Comparison of ENCODE assay signal across 29 cellular contexts in the genomic region with DNA sequence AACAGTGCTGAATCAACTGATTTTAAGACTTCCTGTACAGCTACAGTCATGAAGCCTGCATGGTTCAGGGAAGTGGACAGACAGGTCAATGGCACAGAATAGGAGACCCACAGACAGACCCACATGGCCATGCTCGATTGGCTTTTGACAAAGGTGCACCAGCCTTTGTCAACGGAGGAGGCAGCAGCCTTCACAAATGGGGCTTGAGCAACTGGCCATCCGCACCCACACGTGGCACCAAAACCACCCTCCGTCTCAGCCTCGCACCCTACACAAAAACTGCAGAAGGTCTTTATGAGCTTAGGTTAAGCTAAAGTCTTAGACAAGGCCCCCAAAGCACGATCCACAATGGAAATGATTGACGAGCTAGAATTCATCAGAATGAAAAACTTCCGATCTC.
"Had no signal": no experiment of that assay in that cellular context is flagged by ENCODE, and none has a peak within 500 bp of the region (broad histone marks: within the 10 kb centered on the region; RNA-seq: fewer than 3 reads in every experiment).

No MANE protein-coding gene starts in this region.

- H3K36me3 ChIP-seq: cardiac muscle cell, thyroid gland had no signal

- H3K9me3 ChIP-seq: gastroesophageal sphincter, sigmoid colon, thyroid gland had no signal

- H3K27me3 Mint-ChIP-seq: activated naive CD8-positive, alpha-beta T cell; naive thymus-derived CD4-positive, alpha-beta T cell; progenitor cell of endocrine pancreas; stimulated activated naive CD8-positive, alpha-beta T cell treated with anti-CD3 and anti-CD28 coated beads, Interleukin-15, amount 100 ng/mL, for 72 hours had no signal

- H3K27ac Mint-ChIP-seq: activated naive CD8-positive, alpha-beta T cell; naive thymus-derived CD4-positive, alpha-beta T cell; progenitor cell of endocrine pancreas; stimulated activated memory B cell treated with anti-CD40 and anti-IgM and Interleukin-4, amounts not matched to agents 10 μg/mL and 1 μg/mL and 100 μg/mL, for 72 hours; stimulated activated naive CD8-positive, alpha-beta T cell treated with anti-CD3 and anti-CD28 coated beads, Interleukin-15, amount 100 ng/mL, for 72 hours had no signal

- ATAC-seq: activated CD4-positive, CD25-positive, alpha-beta regulatory T cell treated with anti-CD3 and anti-CD28 coated beads, Interleukin-2, amount 50 U/mL, for 24 hours; gastroesophageal sphincter; left colon; naive thymus-derived CD4-positive, alpha-beta T cell; stimulated activated memory B cell treated with anti-CD40 and anti-IgM and Interleukin-4, amounts not matched to agents 10 μg/mL and 1 μg/mL and 100 μg/mL, for 72 hours had no signal

- H3K4me3 Mint-ChIP-seq: activated naive CD8-positive, alpha-beta T cell; immature natural killer cell; naive thymus-derived CD4-positive, alpha-beta T cell; stimulated activated memory B cell treated with anti-CD40 and anti-IgM and Interleukin-4, amounts not matched to agents 10 μg/mL and 1 μg/mL and 100 μg/mL, for 72 hours; stimulated activated naive CD8-positive, alpha-beta T cell treated with anti-CD3 and anti-CD28 coated beads, Interleukin-15, amount 100 ng/mL, for 72 hours had no signal

- H3K27ac ChIP-seq: cardiac muscle cell, coronary artery, gastroesophageal sphincter, sigmoid colon, thyroid gland, VCaP had no signal

- H3K36me3 Mint-ChIP-seq: stimulated activated memory B cell treated with anti-CD40 and anti-IgM and Interleukin-4, amounts not matched to agents 10 μg/mL and 1 μg/mL and 100 μg/mL, for 72 hours had no signal

- H3K9me3 Mint-ChIP-seq: immature natural killer cell; stimulated activated naive CD8-positive, alpha-beta T cell treated with anti-CD3 and anti-CD28 coated beads, Interleukin-15, amount 100 ng/mL, for 72 hours had no signal

- H3K27me3 ChIP-seq: cardiac muscle cell, dorsolateral prefrontal cortex, gastroesophageal sphincter, sigmoid colon, thyroid gland had no signal

- H3K4me3 ChIP-seq: cardiac muscle cell, coronary artery, dorsolateral prefrontal cortex, gastroesophageal sphincter, sigmoid colon, thyroid gland had no signal

- DNase-seq: activated CD4-positive, alpha-beta T cell treated with anti-CD3 and anti-CD28 coated beads for 48 hours; activated CD4-positive, alpha-beta T cell treated with anti-CD3 and anti-CD28 coated beads, Interleukin-2, amount 50 U/mL, for 48 hours; activated effector memory CD4-positive, alpha-beta T cell treated with Interleukin-2 at 50 U/mL for 16 hours; activated naive CD4-positive, alpha-beta T cell treated with Interleukin-2 at 50 U/mL for 16 hours; anterior cingulate cortex; effector memory CD4-positive, alpha-beta T cell; erythroblast; hippocampal formation; kidney; left colon; midbrain; naive thymus-derived CD4-positive, alpha-beta T cell; retina; small intestine; stimulated activated CD4-positive, alpha-beta T cell treated with anti-CD3 and anti-CD28 coated beads, Interleukin-4, amount 100 ng/mL, for 24 hours; stimulated activated naive CD8-positive, alpha-beta T cell treated with anti-CD3 and anti-CD28 coated beads, Interleukin-15, amount 100 ng/mL, for 72 hours; substantia nigra; thyroid gland had no signal

- H3K4me1 Mint-ChIP-seq: stimulated activated memory B cell treated with anti-CD40 and anti-IgM and Interleukin-4, amounts not matched to agents 10 μg/mL and 1 μg/mL and 100 μg/mL, for 72 hours had no signal
